ENCODE assay signal across 8 cellular contexts in genomic region chr15:67067161-67067853, GRCh38. TPM values are rescaled to one million over a fixed set of nuclear protein-coding genes. Genes with fewer than 3 reads are reported as not detected.
DNase-seq lines count a peak whose midpoint lies in the region; ATAC-seq and TF ChIP-seq lines count a peak whose summit lies in the region.

No MANE protein-coding gene starts in this region.

- peak overlapping the region; percentile 98 for H3K4me3 Mint-ChIP-seq in activated CD4-positive, alpha-beta memory T cell treated with anti-CD3 and anti-CD28 coated beads, Interleukin-2, amount 10 ng/mL, durations not matched to agents 7 days and 5 days

- peak overlapping the region; percentile 86 for H3K27ac Mint-ChIP-seq in activated CD4-positive, alpha-beta memory T cell treated with anti-CD3 and anti-CD28 coated beads, Interleukin-2, amount 10 ng/mL, durations not matched to agents 7 days and 5 days

- H3K27me3 ChIP-seq in HL-60 (ENCODE audit: insufficient read depth, poor library complexity, severe bottlenecking) (no peaks in the 10 kb centered on the region), foreskin keratinocyte (no peaks in the 10 kb centered on the region)

- CTCF ChIA-PET in activated CD4-positive, alpha-beta memory T cell treated with anti-CD3 and anti-CD28 coated beads, Interleukin-2, amount 10 ng/mL, durations not matched to agents 7 days and 5 days (lab: Charles Lee), result interaction anchor here (0.6 to 2.1 kb wide), 7 partner anchors 9 to 129 kb away, joined by 3 to 8 read pairs (median 3); no protein-coding TSS in a partner anchor

- peaks cover 54% of the 10 kb centered on the region for H3K36me3 Mint-ChIP-seq in activated CD4-positive, alpha-beta memory T cell treated with anti-CD3 and anti-CD28 coated beads, Interleukin-2, amount 10 ng/mL, durations not matched to agents 7 days and 5 days (ENCODE audit: low read depth)

- H3K4me1 Mint-ChIP-seq in activated CD4-positive, alpha-beta memory T cell treated with anti-CD3 and anti-CD28 coated beads, Interleukin-2, amount 10 ng/mL, durations not matched to agents 7 days and 5 days, result peaks cover 52% of the 10 kb centered on the region

- peaks cover 17% of the 10 kb centered on the region for H3K27me3 Mint-ChIP-seq in activated CD4-positive, alpha-beta memory T cell treated with anti-CD3 and anti-CD28 coated beads, Interleukin-2, amount 10 ng/mL, durations not matched to agents 7 days and 5 days

- TF ChIP-seq CTCF in HL-60 (IDR thresholded peaks at IDR 0.05; ENCODE audit: insufficient read depth, low read length) (no peak), foreskin keratinocyte (conservative IDR thresholded peaks at IDR 0.05) (no peak), GM10266 (IDR thresholded peaks at IDR 0.05; ENCODE audit: control insufficient read depth, insufficient read depth, low read depth, missing control alignments) (no peak)

- no peaks in the 10 kb centered on the region for H3K9me3 Mint-ChIP-seq in activated CD4-positive, alpha-beta memory T cell treated with anti-CD3 and anti-CD28 coated beads, Interleukin-2, amount 10 ng/mL, durations not matched to agents 7 days and 5 days

- H3K4me1 ChIP-seq in foreskin keratinocyte, result peaks cover 33% of the 10 kb centered on the region

- peak overlapping the region; percentile 90 for H3K4me3 ChIP-seq in HL-60 (replicated peaks; ENCODE audit: insufficient read depth, low read length)
- peak overlapping the region; percentile 83 for H3K4me3 ChIP-seq in skeletal muscle cell (ENCODE audit: low read depth, low read length)

- POLR2A ChIA-PET in activated CD4-positive, alpha-beta memory T cell treated with anti-CD3 and anti-CD28 coated beads, Interleukin-2, amount 10 ng/mL, durations not matched to agents 7 days and 5 days (lab: Charles Lee), result interaction anchor here (0.9 to 16.8 kb wide), 18 partner anchors 15 to 187 kb away, joined by 3 to 489 read pairs (median 5); partner anchors contain the start of genes AAGAB and IQCH

- H3K27ac ChIP-seq in HL-60 (replicated peaks), result no peak overlapping the region
- H3K27ac ChIP-seq in foreskin keratinocyte, result peak overlapping the region; percentile 74

- no peak for ATAC-seq in foreskin keratinocyte

- DNase-seq in HL-60 (ENCODE audit: low read depth in 1 of 2, low spot score in 1 of 2) (no peak), foreskin keratinocyte (no peak), skeletal muscle cell (ENCODE audit: low read depth) (no peak), NCI-H1930 (lab: John Stamatoyannopoulos, UW) (no peak), NCI-H748 treated with DMSO at 0.1 percent for 48 hours (lab: John Stamatoyannopoulos, UW) (no peak), C1 segment of cervical spinal cord (lab: John Stamatoyannopoulos, UW) (no peak), GM10266 (ENCODE audit: extremely low spot score) (no peak)
- no peak for DNase-seq in activated CD4-positive, alpha-beta memory T cell treated with anti-CD3 and anti-CD28 coated beads, Interleukin-2, amount 10 ng/mL, durations not matched to agents 7 days and 5 days

RNA-seq across cellular contexts. Expression of gene SMAD3, which starts 1.9 kb away (rescaled TPM):
- total RNA-seq in activated CD4-positive, alpha-beta memory T cell treated with anti-CD3 and anti-CD28 coated beads, Interleukin-2, amount 10 ng/mL, durations not matched to agents 7 days and 5 days, result 100 to 1,000 TPM; 145 to 148 TPM
- total RNA-seq in foreskin keratinocyte, result 49.9 and 57.4 TPM in 2 replicates
- 27.2 and 29.4 TPM in 2 replicates for polyA plus RNA-seq in foreskin keratinocyte
